10 cellular contexts compared by ENCODE assay signal in genomic region chr5:134939500-134939899, GRCh38. TPM values are rescaled to one million over a fixed set of nuclear protein-coding genes. Genes with fewer than 3 reads are reported as not detected.
"Had no signal": no experiment of that assay in that cellular context is flagged by ENCODE, and none has a peak within 500 bp of the region (broad histone marks: within the 10 kb centered on the region; RNA-seq: fewer than 3 reads in every experiment).

No MANE protein-coding gene starts in this region.

- ATAC-seq: HCT116, K562 had no signal

- DNase-seq: GM23248, GOT3, H7, HFFc6, IMR-90 had no signal

- H2AFZ ChIP-seq: GM23248 had no signal

- H3K36me3 ChIP-seq: HAP-1 had no signal

- H3K9me3 ChIP-seq: HAP-1 had no signal

- H3K4me3 ChIP-seq: GM23248, HAP-1, K562 had no signal

- H3K9ac ChIP-seq: GM23248 had no signal

- H3K27ac ChIP-seq: GM23248 had no signal

RNA-seq across cellular contexts. Expression of gene CATSPER3, which starts 28.2 kb away (rescaled TPM):
- total RNA-seq: H4, HT-29 had no signal
